In genomic region chr12:55743967-55744931, GRCh38 we compare ENCODE assay signal across 8 cellular contexts. TPM values are rescaled to one million over a fixed set of nuclear protein-coding genes. Genes with fewer than 3 reads are reported as not detected.
A peak's percentile ranks its signal among the peaks of the same experiment; 100 is the strongest.
DNase-seq lines count a peak whose midpoint lies in the region; ATAC-seq and TF ChIP-seq lines count a peak whose summit lies in the region.

No MANE protein-coding gene starts in this region.

- no peaks in the 10 kb centered on the region for H3K27me3 ChIP-seq in BLaER1 treated with 17β-estradiol and CSF1 and Interleukin-3, amounts not matched to agents 10 nM and 100 nM
- H3K27me3 ChIP-seq in testis: no peaks in the 10 kb centered on the region

- H4K20me1 ChIP-seq in BLaER1 treated with 17β-estradiol and CSF1 and Interleukin-3, amounts not matched to agents 10 nM and 100 nM: peaks cover 0 to 46% (median 38%) of the 10 kb centered on the region in 11 experiments; a peak in 16 of 22 replicates

- DNase-seq in astrocyte of the cerebellum (ENCODE audit: low read depth): no peak
- peak; percentile 40 for DNase-seq in left lobe of liver (ENCODE audit: low spot score)
- no peak for DNase-seq in testis
- no peak for DNase-seq in stimulated activated CD4-positive, alpha-beta T cell treated with anti-CD3 and anti-CD28 coated beads, Interleukin-4, amount 100 ng/mL, for 1 hour
- DNase-seq in GM13977 (ENCODE audit: low spot score): no peak
- no peak for DNase-seq in activated gamma-delta T cell treated with Interleukin-2 at 50 U/mL for 16 hours

- intact Hi-C loops in testis (cut with DNase I; ENCODE audit: low total_unique reads): loop anchor here (10.0 kb wide), 1 partner anchor 191 kb away; the partner anchor contains the start of gene DGKA

- peak; percentile 12 for ATAC-seq in HG03442 (IDR thresholded peaks at IDR 0.05; ENCODE audit: unreplicated experiment)
- peak; percentile 8 for ATAC-seq in left lobe of liver

- 9 to 10% methylated on average over 21 to 25 of the region's 25 CpGs for WGBS in testis, 2 donors

- H3K4me3 ChIP-seq in BLaER1 treated with 17β-estradiol and CSF1 and Interleukin-3, amounts not matched to agents 10 nM and 100 nM: peak overlapping the region; percentile 62 to 94 (median 84)
- peak overlapping the region; percentile 63 for H3K4me3 ChIP-seq in astrocyte of the cerebellum (ENCODE audit: low read depth, low read length)
- peak overlapping the region; percentile 53 to 68 for H3K4me3 ChIP-seq in testis

- H3K4me2 ChIP-seq in BLaER1 treated with 17β-estradiol and CSF1 and Interleukin-3, amounts not matched to agents 10 nM and 100 nM: peak overlapping the region; percentile 94 to 100 (median 99)

- in situ Hi-C loops in astrocyte of the cerebellum (cut with HindIII; ENCODE audit: low sequenced_read_pairs) (no loop called here), GM13977 (cut with MboI; ENCODE audit: low pct_unique_long_range_greater_than_20kb, low sequenced_read_pairs, unreplicated experiment) (loop anchor here (10.0 to 25.0 kb wide), 2 partner anchors 201 to 293 kb away; partner anchors contain the start of gene RPS26)

- H3K9ac ChIP-seq in BLaER1 treated with 17β-estradiol and CSF1 and Interleukin-3, amounts not matched to agents 10 nM and 100 nM: peak overlapping the region; percentile 72 to 88 (median 82)

- TF ChIP-seq POLR2A in testis (IDR thresholded peaks at IDR 0.05): no peak

- H3K4me1 ChIP-seq in BLaER1 treated with 17β-estradiol and CSF1 and Interleukin-3, amounts not matched to agents 10 nM and 100 nM: peaks cover 42 to 54% (median 45%) of the 10 kb centered on the region in 10 experiments
- peaks cover 24% of the 10 kb centered on the region for H3K4me1 ChIP-seq in testis

- peak; percentile 6 for TF ChIP-seq CTCF in astrocyte of the cerebellum (IDR thresholded peaks at IDR 0.05; ENCODE audit: low read depth, low read length, missing control alignments)
- no peak for TF ChIP-seq CTCF in testis (IDR thresholded peaks at IDR 0.05)
- TF ChIP-seq CTCF in GM13977 (IDR thresholded peaks at IDR 0.05; ENCODE audit: extremely low read depth, insufficient read depth, missing control alignments): no peak

- H3K36me3 ChIP-seq in BLaER1 treated with 17β-estradiol and CSF1 and Interleukin-3, amounts not matched to agents 10 nM and 100 nM: peaks cover under 1 to 26% (median 24%) of the 10 kb centered on the region in 11 experiments; a peak in 21 of 22 replicates
- H3K36me3 ChIP-seq in testis (ENCODE audit: low read depth, missing control alignments): no peaks in the 10 kb centered on the region

- H3K27ac ChIP-seq in BLaER1 treated with 17β-estradiol and CSF1 and Interleukin-3, amounts not matched to agents 10 nM and 100 nM: peak overlapping the region in 10 of 11 experiments; percentile 5 to 81 (median 76); a peak in 19 of 22 replicates
- H3K27ac ChIP-seq in testis: peak overlapping the region in 1 of 2 donors; percentile 53

- no peaks in the 10 kb centered on the region for H3K9me3 ChIP-seq in BLaER1 treated with 17β-estradiol and CSF1 and Interleukin-3, amounts not matched to agents 10 nM and 100 nM (replicated peaks in 1 of 11)
- no peaks in the 10 kb centered on the region for H3K9me3 ChIP-seq in testis

RNA-seq across cellular contexts. Expression of gene GDF11, which starts 1.3 kb away (rescaled TPM):
- total RNA-seq in left lobe of liver: 1.1 TPM
- total RNA-seq in testis: 1 to 10 TPM; 3.1 to 3.3 TPM
- polyA plus RNA-seq in testis (ENCODE audit: insufficient read depth, low read depth, low replicate concordance): 3.0 TPM

RNA-seq across cellular contexts. Expression of gene CD63, which starts 15.4 kb away (rescaled TPM):
- total RNA-seq in left lobe of liver (203 TPM), testis (100 to 1,000 TPM; 600 to 668 TPM)
- polyA plus RNA-seq in testis (ENCODE audit: insufficient read depth, low read depth, low replicate concordance): 655 TPM

RNA-seq across cellular contexts. Expression of gene RDH5, which starts 24.1 kb away (rescaled TPM):
- 60.0 TPM for total RNA-seq in left lobe of liver
- total RNA-seq in testis: 10 to 100 TPM; 15.1 to 18.0 TPM
- 9.8 TPM for polyA plus RNA-seq in testis (ENCODE audit: insufficient read depth, low read depth, low replicate concordance)

RNA-seq across cellular contexts. Expression of gene BLOC1S1, which starts 28.4 kb away (rescaled TPM):
- total RNA-seq in left lobe of liver (97.2 TPM), testis (100 to 1,000 TPM; 110 to 145 TPM)
- polyA plus RNA-seq in testis (ENCODE audit: insufficient read depth, low read depth, low replicate concordance): 108 TPM

RNA-seq across cellular contexts. Expression of gene ITGA7, which starts 36.5 kb away (rescaled TPM):
- total RNA-seq in left lobe of liver (16.9 TPM), testis (10 to 100 TPM; 26.4 to 30.6 TPM)
- 43.3 TPM for polyA plus RNA-seq in testis (ENCODE audit: insufficient read depth, low read depth, low replicate concordance)
